Comparison of ENCODE assay signal across 22 cellular contexts in the genomic region with DNA sequence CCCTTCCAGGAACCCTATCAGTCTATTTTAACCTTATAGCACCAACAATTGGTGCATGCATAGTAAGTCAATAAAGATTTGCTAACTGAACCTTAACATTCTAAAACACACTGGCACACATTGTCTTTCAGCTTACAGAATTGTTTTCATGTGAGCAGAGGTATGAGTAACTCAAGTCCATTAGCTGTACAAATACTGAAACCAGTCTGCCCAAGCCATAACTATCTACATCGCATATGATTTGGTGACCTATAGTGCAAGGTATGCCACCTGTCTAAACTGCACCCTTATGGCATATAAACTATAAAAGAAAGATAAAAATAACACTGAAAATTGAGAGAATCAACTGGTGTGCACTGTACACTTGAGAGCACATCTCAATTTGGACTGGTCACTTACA. TPM values are rescaled to one million over a fixed set of nuclear protein-coding genes. Genes with fewer than 3 reads are reported as not detected.
DNase-seq lines count a peak whose midpoint lies in the region; ATAC-seq, FAIRE-seq and TF ChIP-seq lines count a peak whose summit lies in the region.
"Had no signal": no experiment of that assay in that cellular context is flagged by ENCODE, and none has a peak within 500 bp of the region (broad histone marks: within the 10 kb centered on the region; RNA-seq: fewer than 3 reads in every experiment).

No MANE protein-coding gene starts in this region.

- DNase-seq in A549 (ENCODE audit: low read depth in 1 of 2, low spot score in 1 of 2): no peak
- DNase-seq in PC-3: peak; percentile 23
- no peak for DNase-seq in GM12878 (ENCODE audit: low read depth, low spot score)
- DNase-seq in osteoblast (ENCODE audit: insufficient read length, low spot score, missing footprints): peak; percentile 3
- no peak for DNase-seq in mucosa of gallbladder (ENCODE audit: low spot score)
- no peak for DNase-seq in right cardiac atrium
- no peak for DNase-seq in activated CD4-positive, alpha-beta T cell treated with anti-CD3 and anti-CD28 coated beads, Interleukin-2, amount 50 U/mL, for 1 hour
- DNase-seq: 8988T; AML-193; Caco-2; Calu3; CD4-positive, alpha-beta T cell; CD8-positive, alpha-beta T cell; DMS79 treated with DMSO at 0.1 percent for 48 hours; GF-D8 had no signal

- SMC1A ChIA-PET in GM12878 (lab: Charles Lee; ENCODE audit: uncharacterized antibody, unreplicated experiment): interaction anchor here (1.0 kb wide), 1 partner anchor 10 kb away, joined by 4 read pairs; no protein-coding TSS in a partner anchor

- ATAC-seq in A549 (peak; percentile 35 to 39; a peak in 4 of 6 replicates), PC-3 (peak; percentile 88), GM12878 (no peak), right cardiac atrium (no peak)
- ATAC-seq: CD8-positive, alpha-beta T cell had no signal

- TF ChIP-seq RAD21 in A549 (conservative IDR thresholded peaks at IDR 0.05 in 1 of 2, IDR thresholded peaks at IDR 0.05 in 1 of 2): no peak
- TF ChIP-seq RAD21 in GM12878 (IDR thresholded peaks at IDR 0.05; ENCODE audit: insufficient read depth, low read depth, low read length): no peak

- H4K20me1 ChIP-seq in PC-3 (ENCODE audit: low read length) (no peaks in the 10 kb centered on the region), GM12878 (ENCODE audit: control insufficient read depth, insufficient read depth) (no peaks in the 10 kb centered on the region), osteoblast (ENCODE audit: insufficient read depth, low read length) (no peaks in the 10 kb centered on the region)

- TF ChIP-seq POLR2A in A549 (IDR thresholded peaks at IDR 0.05; ENCODE audit: low read length) (no peak), GM12878 (IDR thresholded peaks at IDR 0.05; ENCODE audit: low read depth, low read length) (no peak)

- H3F3A ChIP-seq in PC-3 (ENCODE audit: low read length, unreplicated experiment): no peaks in the 10 kb centered on the region

- no peak for TF ChIP-seq EP300 in A549 (IDR thresholded peaks at IDR 0.05)
- TF ChIP-seq EP300 in GM12878 (IDR thresholded peaks at IDR 0.05; ENCODE audit: borderline replicate concordance in 1 of 2, control insufficient read depth in 1 of 2, low read depth in 2 of 2, low read length in 2 of 2): no peak

- no peak for TF ChIP-seq CTCF in A549 (IDR thresholded peaks at IDR 0.05)
- no peak for TF ChIP-seq CTCF in PC-3 (conservative IDR thresholded peaks at IDR 0.05; ENCODE audit: low read depth, low read length)
- no peak for TF ChIP-seq CTCF in GM12878 (IDR thresholded peaks at IDR 0.05 in 2 of 3, conservative IDR thresholded peaks at IDR 0.05 in 1 of 3; ENCODE audit: control insufficient read depth in 2 of 3, extremely low read depth in 1 of 3, insufficient read depth in 1 of 3, low read depth in 3 of 3, low read length in 3 of 3)
- TF ChIP-seq CTCF in osteoblast (IDR thresholded peaks at IDR 0.05; ENCODE audit: extremely low read depth, low read depth, low read length): no peak

- H3K79me2 ChIP-seq in PC-3 (ENCODE audit: low read length) (no peaks in the 10 kb centered on the region), GM12878 (ENCODE audit: control insufficient read depth, insufficient read depth, low read length) (no peaks in the 10 kb centered on the region), osteoblast (ENCODE audit: insufficient read depth, low read length) (no peaks in the 10 kb centered on the region)

- H3K4me3 ChIP-seq in A549 (no peak overlapping the region), PC-3 (ENCODE audit: low read length) (no peak overlapping the region), GM12878 (no peak overlapping the region), osteoblast (ENCODE audit: insufficient read depth, low read length) (no peak overlapping the region), right cardiac atrium (ENCODE audit: low read length) (no peak overlapping the region)
- H3K4me3 ChIP-seq: BLaER1 treated with 17β-estradiol and CSF1 and Interleukin-3, amounts not matched to agents 10 nM and 100 nM had no signal

- H3K9me3 ChIP-seq in A549: no peaks in the 10 kb centered on the region
- H3K9me3 ChIP-seq in PC-3 (ENCODE audit: low read length): no peaks in the 10 kb centered on the region
- H3K9me3 ChIP-seq in GM12878 (replicated peaks; ENCODE audit: control insufficient read depth, insufficient read depth, low read length): no peaks in the 10 kb centered on the region
- no peaks in the 10 kb centered on the region for H3K9me3 ChIP-seq in osteoblast (ENCODE audit: low read depth, low read length)
- H3K9me3 ChIP-seq in right cardiac atrium (ENCODE audit: control insufficient read depth, low read length): no peaks in the 10 kb centered on the region
- H3K9me3 ChIP-seq: BLaER1 treated with 17β-estradiol and CSF1 and Interleukin-3, amounts not matched to agents 10 nM and 100 nM; Caco-2 had no signal

- no peaks in the 10 kb centered on the region for H3K27me3 ChIP-seq in PC-3 (ENCODE audit: low read length)
- H3K27me3 ChIP-seq in GM12878 (replicated peaks in 1 of 2; ENCODE audit: control insufficient read depth in 2 of 2, insufficient read depth in 2 of 2, low read length in 1 of 2): no peaks in the 10 kb centered on the region
- no peaks in the 10 kb centered on the region for H3K27me3 ChIP-seq in osteoblast (ENCODE audit: insufficient read depth, low read length)
- H3K27me3 ChIP-seq in right cardiac atrium (ENCODE audit: control insufficient read depth, insufficient read depth): no peaks in the 10 kb centered on the region
- H3K27me3 ChIP-seq: BLaER1 treated with 17β-estradiol and CSF1 and Interleukin-3, amounts not matched to agents 10 nM and 100 nM had no signal

- no peaks in the 10 kb centered on the region for H3K9me2 ChIP-seq in PC-3 (replicated peaks; ENCODE audit: low read length)

- 81% methylated on average over 1 of the region's 1 CpG for WGBS in A549 (ENCODE audit: missing lambda C conversion rate)
- WGBS in GM12878 (ENCODE audit: insufficient coverage, insufficient replicate concordance, low lambda C conversion rate, missing lambda C conversion rate): 96% methylated on average over 1 of the region's 1 CpG
- WGBS in right cardiac atrium: 94% methylated on average over 1 of the region's 1 CpG

- FAIRE-seq in A549 (lab: Jason Lieb, UNC) (no peak), GM12878 (lab: Jason Lieb, UNC) (peak; percentile 7)
- FAIRE-seq: A204.1, D721Med, G401.6, GM12892, GM18507 had no signal

- H2AFZ ChIP-seq in PC-3 (ENCODE audit: low read length) (no peak overlapping the region), GM12878 (ENCODE audit: control insufficient read depth, low read depth, low read length) (no peak overlapping the region), osteoblast (ENCODE audit: low read length) (no peak overlapping the region)

- H3K27ac ChIP-seq in A549: no peak overlapping the region
- H3K27ac ChIP-seq in PC-3 (ENCODE audit: low read length): 0 out of 2 replicates have a peak overlapping the region, but pooled peaks have one; percentile 4
- no peak overlapping the region for H3K27ac ChIP-seq in GM12878 (ENCODE audit: control insufficient read depth, insufficient read depth)
- H3K27ac ChIP-seq in osteoblast (ENCODE audit: low read depth, low read length): no peak overlapping the region
- H3K27ac ChIP-seq in right cardiac atrium (ENCODE audit: low read length): no peak overlapping the region
- H3K27ac ChIP-seq: BLaER1 treated with 17β-estradiol and CSF1 and Interleukin-3, amounts not matched to agents 10 nM and 100 nM; C4-2B had no signal

- CTCF ChIA-PET in A549 (lab: Yijun Ruan, JAX) (interaction anchor here (0.6 to 1.9 kb wide), 2 partner anchors 11 to 252 kb away, joined by 3 to 4 read pairs; no protein-coding TSS in a partner anchor), PC-3 (lab: Charles Lee) (no interaction called here), GM12878 (lab: Yijun Ruan, JAX) (interaction anchor here (0.7 kb wide), 1 partner anchor 805 kb away, joined by 4 read pairs; no protein-coding TSS in a partner anchor)

- no peak overlapping the region for H3K4me2 ChIP-seq in A549
- no peak overlapping the region for H3K4me2 ChIP-seq in PC-3 (ENCODE audit: low read length)
- H3K4me2 ChIP-seq in GM12878 (ENCODE audit: control insufficient read depth, insufficient read depth): no peak overlapping the region
- no peak overlapping the region for H3K4me2 ChIP-seq in osteoblast (ENCODE audit: insufficient read depth, low read length)
- H3K4me2 ChIP-seq: BLaER1 treated with 17β-estradiol and CSF1 and Interleukin-3, amounts not matched to agents 10 nM and 100 nM had no signal

- H3K9ac ChIP-seq in PC-3 (ENCODE audit: low read length) (no peak overlapping the region), GM12878 (ENCODE audit: control insufficient read depth, insufficient read depth, low read length) (no peak overlapping the region)
- H3K9ac ChIP-seq: BLaER1 treated with 17β-estradiol and CSF1 and Interleukin-3, amounts not matched to agents 10 nM and 100 nM had no signal

- BruUV-seq in PC-3 (replicated peaks; lab: Mats Ljungman, UMichigan) (no TSS peak), GM12878 (replicated peaks; lab: Mats Ljungman, UMichigan) (no TSS peak)

- H3K36me3 ChIP-seq in PC-3 (ENCODE audit: low read depth, low read length): peaks cover 59% of the 10 kb centered on the region
- H3K36me3 ChIP-seq in GM12878 (ENCODE audit: control insufficient read depth in 2 of 2, insufficient read depth in 2 of 2, low read length in 1 of 2): peaks cover 10 to 38% of the 10 kb centered on the region in 2 experiments; a peak in 3 of 4 replicates
- peaks cover 69% of the 10 kb centered on the region for H3K36me3 ChIP-seq in osteoblast (ENCODE audit: insufficient read depth, low read length)

- intact Hi-C loops in PC-3 (cut with micrococcal nuclease): no loop called here
- intact Hi-C loops in GM12878 (cut with micrococcal nuclease; ENCODE audit: unreplicated experiment): no loop called here
- intact Hi-C loops in right cardiac atrium (cut with DNase I): no loop called here

- RAD21 ChIA-PET in GM12878 (lab: Charles Lee; ENCODE audit: unreplicated experiment): no interaction called here

- H3K4me1 ChIP-seq in A549: no peaks in the 10 kb centered on the region
- peaks cover 9% of the 10 kb centered on the region; the same call in 1 of the 2 replicates for H3K4me1 ChIP-seq in PC-3 (ENCODE audit: insufficient read depth, low read length)
- H3K4me1 ChIP-seq in GM12878 (ENCODE audit: control insufficient read depth, insufficient read depth, low read length): peaks cover under 1% of the 10 kb centered on the region
- H3K4me1 ChIP-seq in osteoblast (ENCODE audit: insufficient read depth, low read length): no peaks in the 10 kb centered on the region
- H3K4me1 ChIP-seq in right cardiac atrium (ENCODE audit: control insufficient read depth, insufficient read depth, low read length): no peaks in the 10 kb centered on the region
- H3K4me1 ChIP-seq: BLaER1 treated with 17β-estradiol and CSF1 and Interleukin-3, amounts not matched to agents 10 nM and 100 nM; Caco-2 had no signal

- in situ Hi-C loops in GM12878 (cut with MboI): no loop called here

- POLR2A ChIA-PET in A549 (lab: Yijun Ruan, JAX): no interaction called here
- POLR2A ChIA-PET in PC-3 (lab: Charles Lee; ENCODE audit: unreplicated experiment): no interaction called here
- POLR2A ChIA-PET in GM12878 (lab: Charles Lee): interaction anchor here (0.9 kb wide), 1 partner anchor 11 kb away, joined by 3 read pairs; no protein-coding TSS in a partner anchor

RNA-seq across cellular contexts. Expression of gene SBNO1, which starts 34.8 kb away (rescaled TPM):
- polyA plus RNA-seq in A549 (2011; rRNA removed) (33.4 and 35.7 TPM in 2 replicates), A549 (2017; fragmentation: RNase III; extraction: RNeasy Plus Mini Kit Qiagen cat#74134 plus additional on column Dnase treatment) (24.4 to 25.9 TPM (median 25.2 TPM) in 3 replicates), GM12878 (2011; rRNA removed) (19.8 and 29.3 TPM in 2 replicates), GM12878 (2014; fragmentation: Illumina TruSeq; extraction: Trizol) (22.0 and 28.2 TPM in 2 replicates), GM12878 (2014; fragmentation: Nextera tagmentation; extraction: Ambion mirVana) (10 to 100 TPM in 1 of 2 experiments, 1 to 10 TPM in 1; 7.5 to 10.9 TPM), GM12878 (2014; rRNA removed) (9.9 and 13.3 TPM in 2 replicates), GM12878 (2016; fragmentation: Nextera tagmentation; extraction: Ambion mirVana) (10 to 100 TPM; 33.1 to 37.8 TPM), right cardiac atrium (5.7 TPM)
- 5.3 and 5.7 TPM in 2 replicates for polyA plus RNA-seq in A549 (2012; cell fraction: cytosol; rRNA removed)
- polyA plus RNA-seq in A549 (2012; cell fraction: nucleus; rRNA removed): 4.6 and 7.0 TPM in 2 replicates
- polyA minus RNA-seq in A549 (2011; rRNA and poly(A)+ RNA removed): 29.0 and 31.2 TPM in 2 replicates
- total RNA-seq in PC-3 (2014; rRNA removed) (23.3 and 25.3 TPM in 2 replicates), GM12878 (2014; rRNA removed) (15.8 and 17.6 TPM in 2 replicates), GM12878 (2014; rRNA removed; fragmentation: Illumina TruSeq; extraction: Trizol) (29.9 and 31.1 TPM in 2 replicates), GM12878 (2021) (38.2 and 39.7 TPM in 2 replicates), osteoblast (28.6 and 30.4 TPM in 2 replicates), mucosa of gallbladder (29.7 TPM), right cardiac atrium (10 to 100 TPM; 22.3 to 28.7 (median 26.8) TPM)
- total RNA-seq in GM12878 (2013; cell fraction: nucleolus; rRNA removed): 49.6 and 49.7 TPM in 2 replicates
- 12.7 TPM for polyA plus RNA-seq in GM12878 (2011; ENCODE audit: low read depth)
- 6.1 and 8.0 TPM in 2 replicates for polyA plus RNA-seq in GM12878 (2011; cell fraction: cytosol; rRNA removed)
- polyA plus RNA-seq in GM12878 (2011; cell fraction: nucleus; rRNA removed): 7.2 and 10.4 TPM in 2 replicates
- 18.2 and 19.1 TPM in 2 replicates for polyA plus RNA-seq in GM12878 (2012)
- 25.0 and 35.0 TPM in 2 replicates for polyA minus RNA-seq in GM12878 (2011; rRNA and poly(A)+ RNA removed)
- polyA minus RNA-seq in GM12878 (2011; cell fraction: cytosol; rRNA and poly(A)+ RNA removed): 10.6 and 13.3 TPM in 2 replicates
- polyA minus RNA-seq in GM12878 (2011; cell fraction: nucleus; rRNA and poly(A)+ RNA removed): 5.0 and 8.4 TPM in 2 replicates

RNA-seq across cellular contexts. Expression of gene KMT5A, which starts 54.1 kb away (rescaled TPM):
- polyA plus RNA-seq in A549 (2011; rRNA removed): 32.9 and 40.5 TPM in 2 replicates
- polyA plus RNA-seq in A549 (2012; cell fraction: cytosol; rRNA removed): 36.7 and 37.8 TPM in 2 replicates
- polyA plus RNA-seq in A549 (2012; cell fraction: nucleus; rRNA removed): 60.3 and 70.4 TPM in 2 replicates
- 37.5 to 41.9 TPM (median 40.8 TPM) in 3 replicates for polyA plus RNA-seq in A549 (2017; fragmentation: RNase III; extraction: RNeasy Plus Mini Kit Qiagen cat#74134 plus additional on column Dnase treatment)
- polyA minus RNA-seq in A549 (2011; rRNA and poly(A)+ RNA removed): 25.3 and 30.9 TPM in 2 replicates
- 59.3 and 73.5 TPM in 2 replicates for total RNA-seq in PC-3 (2014; rRNA removed)
- total RNA-seq in GM12878 (2013; cell fraction: nucleolus; rRNA removed): 46.9 and 65.3 TPM in 2 replicates
- total RNA-seq in GM12878 (2014; rRNA removed): 33.7 and 41.3 TPM in 2 replicates
- 39.2 and 39.4 TPM in 2 replicates for total RNA-seq in GM12878 (2014; rRNA removed; fragmentation: Illumina TruSeq; extraction: Trizol)
- 39.2 and 47.1 TPM in 2 replicates for total RNA-seq in GM12878 (2021)
- 12.8 TPM for polyA plus RNA-seq in GM12878 (2011; ENCODE audit: low read depth)
- 30.0 and 31.8 TPM in 2 replicates for polyA plus RNA-seq in GM12878 (2011; rRNA removed)
- 26.0 and 27.7 TPM in 2 replicates for polyA plus RNA-seq in GM12878 (2011; cell fraction: cytosol; rRNA removed)
- 69.3 and 82.9 TPM in 2 replicates for polyA plus RNA-seq in GM12878 (2011; cell fraction: nucleus; rRNA removed)
- polyA plus RNA-seq in GM12878 (2012): 25.0 and 25.3 TPM in 2 replicates
- polyA plus RNA-seq in GM12878 (2014; fragmentation: Illumina TruSeq; extraction: Trizol): 45.4 and 54.2 TPM in 2 replicates
- 1 to 10 TPM; 3.2 to 6.8 TPM for polyA plus RNA-seq in GM12878 (2014; fragmentation: Nextera tagmentation; extraction: Ambion mirVana)
- 34.7 and 41.0 TPM in 2 replicates for polyA plus RNA-seq in GM12878 (2014; rRNA removed)
- 10 to 100 TPM; 17.3 to 18.3 TPM for polyA plus RNA-seq in GM12878 (2016; fragmentation: Nextera tagmentation; extraction: Ambion mirVana)
- polyA minus RNA-seq in GM12878 (2011; rRNA and poly(A)+ RNA removed): 22.1 and 23.6 TPM in 2 replicates
- 8.7 and 13.2 TPM in 2 replicates for polyA minus RNA-seq in GM12878 (2011; cell fraction: cytosol; rRNA and poly(A)+ RNA removed)
- polyA minus RNA-seq in GM12878 (2011; cell fraction: nucleus; rRNA and poly(A)+ RNA removed): 20.3 and 27.7 TPM in 2 replicates
- total RNA-seq in osteoblast: 49.6 and 51.0 TPM in 2 replicates
- total RNA-seq in mucosa of gallbladder: 39.7 TPM
- total RNA-seq in right cardiac atrium: 10 to 100 TPM; 19.8 to 26.8 (median 22.6) TPM
- polyA plus RNA-seq in right cardiac atrium: 15.1 TPM

RNA-seq across cellular contexts. Expression of gene CDK2AP1, which starts 58.1 kb away (rescaled TPM):
- polyA plus RNA-seq in A549 (2011; rRNA removed): 249 and 329 TPM in 2 replicates
- polyA plus RNA-seq in A549 (2012; cell fraction: cytosol; rRNA removed): 130 and 131 TPM in 2 replicates
- 33.2 and 39.8 TPM in 2 replicates for polyA plus RNA-seq in A549 (2012; cell fraction: nucleus; rRNA removed)
- 146 to 167 TPM (median 157 TPM) in 3 replicates for polyA plus RNA-seq in A549 (2017; fragmentation: RNase III; extraction: RNeasy Plus Mini Kit Qiagen cat#74134 plus additional on column Dnase treatment)
- polyA minus RNA-seq in A549 (2011; rRNA and poly(A)+ RNA removed): 83.2 and 84.7 TPM in 2 replicates
- 162 and 175 TPM in 2 replicates for total RNA-seq in PC-3 (2014; rRNA removed)
- 8.6 and 9.0 TPM in 2 replicates for total RNA-seq in GM12878 (2013; cell fraction: nucleolus; rRNA removed)
- total RNA-seq in GM12878 (2014; rRNA removed): 79.6 and 95.3 TPM in 2 replicates
- total RNA-seq in GM12878 (2014; rRNA removed; fragmentation: Illumina TruSeq; extraction: Trizol): 59.8 and 67.5 TPM in 2 replicates
- total RNA-seq in GM12878 (2021): 62.9 and 63.6 TPM in 2 replicates
- 27.6 TPM for polyA plus RNA-seq in GM12878 (2011; ENCODE audit: low read depth)
- polyA plus RNA-seq in GM12878 (2011; rRNA removed): 86.1 and 108 TPM in 2 replicates
- polyA plus RNA-seq in GM12878 (2011; cell fraction: cytosol; rRNA removed): 35.8 and 36.9 TPM in 2 replicates
- 19.8 and 21.6 TPM in 2 replicates for polyA plus RNA-seq in GM12878 (2011; cell fraction: nucleus; rRNA removed)
- 35.6 and 37.0 TPM in 2 replicates for polyA plus RNA-seq in GM12878 (2012)
- polyA plus RNA-seq in GM12878 (2014; fragmentation: Illumina TruSeq; extraction: Trizol): 108 and 120 TPM in 2 replicates
- 10 to 100 TPM; 42.4 to 54.7 TPM for polyA plus RNA-seq in GM12878 (2014; fragmentation: Nextera tagmentation; extraction: Ambion mirVana)
- polyA plus RNA-seq in GM12878 (2014; rRNA removed): 66.9 and 74.3 TPM in 2 replicates
- 10 to 100 TPM; 22.0 to 24.6 TPM for polyA plus RNA-seq in GM12878 (2016; fragmentation: Nextera tagmentation; extraction: Ambion mirVana)
- polyA minus RNA-seq in GM12878 (2011; rRNA and poly(A)+ RNA removed): 20.1 and 20.9 TPM in 2 replicates
- 10.7 and 13.2 TPM in 2 replicates for polyA minus RNA-seq in GM12878 (2011; cell fraction: cytosol; rRNA and poly(A)+ RNA removed)
- 4.4 and 5.5 TPM in 2 replicates for polyA minus RNA-seq in GM12878 (2011; cell fraction: nucleus; rRNA and poly(A)+ RNA removed)
- 209 and 226 TPM in 2 replicates for total RNA-seq in osteoblast
- 92.0 TPM for total RNA-seq in mucosa of gallbladder
- total RNA-seq in right cardiac atrium: 10 to 100 TPM; 76.1 to 95.2 (median 88.9) TPM
- 164 TPM for polyA plus RNA-seq in right cardiac atrium

Comparison
In these comparisons a context has a peak if more than half of its experiments do, and no peak if none do; other contexts are left out.
1. ATAC-seq: peak in A549 (2 of 2) and PC-3 (single experiment); none in GM12878 (single experiment) and right cardiac atrium (0 of 2).
2. DNase-seq: peak in PC-3 (single experiment) and osteoblast (single experiment); none in A549 (0 of 2), GM12878 (single experiment), mucosa of gallbladder (single experiment), right cardiac atrium (0 of 3) and activated CD4-positive, alpha-beta T cell treated with anti-CD3 and anti-CD28 coated beads, Interleukin-2, amount 50 U/mL, for 1 hour (single experiment).